1 cellular context compared by ENCODE assay signal in the genomic region with DNA sequence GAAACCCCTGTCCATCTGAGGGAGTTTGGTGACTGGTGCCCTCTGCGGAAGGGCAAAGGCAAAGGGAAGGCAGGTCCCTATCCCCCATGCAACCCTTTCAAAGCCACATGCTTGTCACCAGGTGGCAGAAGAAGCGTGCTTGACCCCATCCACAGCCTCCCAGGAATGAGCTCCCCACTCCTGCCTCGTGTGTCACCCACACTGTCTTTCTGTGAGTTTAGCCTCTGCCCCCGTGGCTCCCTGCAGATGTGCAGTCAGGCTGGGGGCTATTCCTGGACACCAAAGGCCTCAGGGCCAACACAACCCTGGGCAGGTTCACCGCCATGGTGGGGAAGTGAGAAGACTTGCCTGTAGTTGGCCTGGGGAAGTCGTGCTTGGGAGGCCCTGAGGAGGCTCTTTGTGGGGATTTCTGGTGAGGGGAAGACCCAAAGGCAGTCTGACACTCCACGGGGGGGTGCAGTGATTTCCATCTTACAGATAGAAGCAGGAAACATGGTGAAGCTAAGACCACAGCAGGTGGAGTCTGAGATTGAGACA.
TF ChIP-seq lines count a peak whose summit lies in the region.

No MANE protein-coding gene starts in this region.

TF ChIP-seq in GM12878, 131 proteins besides CTCF, POLR2A, EP300 and RAD21 (continued from another document and continues in another):
- TF ChIP-seq, protein P1, sequence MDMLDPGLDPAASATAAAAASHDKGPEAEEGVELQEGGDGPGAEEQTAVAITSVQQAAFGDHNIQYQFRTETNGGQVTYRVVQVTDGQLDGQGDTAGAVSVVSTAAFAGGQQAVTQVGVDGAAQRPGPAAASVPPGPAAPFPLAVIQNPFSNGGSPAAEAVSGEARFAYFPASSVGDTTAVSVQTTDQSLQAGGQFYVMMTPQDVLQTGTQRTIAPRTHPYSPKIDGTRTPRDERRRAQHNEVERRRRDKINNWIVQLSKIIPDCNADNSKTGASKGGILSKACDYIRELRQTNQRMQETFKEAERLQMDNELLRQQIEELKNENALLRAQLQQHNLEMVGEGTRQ (IDR thresholded peaks at IDR 0.05; ENCODE audit: borderline replicate concordance, low read depth, low read length) = no peak
- TF ChIP-seq, protein P2, sequence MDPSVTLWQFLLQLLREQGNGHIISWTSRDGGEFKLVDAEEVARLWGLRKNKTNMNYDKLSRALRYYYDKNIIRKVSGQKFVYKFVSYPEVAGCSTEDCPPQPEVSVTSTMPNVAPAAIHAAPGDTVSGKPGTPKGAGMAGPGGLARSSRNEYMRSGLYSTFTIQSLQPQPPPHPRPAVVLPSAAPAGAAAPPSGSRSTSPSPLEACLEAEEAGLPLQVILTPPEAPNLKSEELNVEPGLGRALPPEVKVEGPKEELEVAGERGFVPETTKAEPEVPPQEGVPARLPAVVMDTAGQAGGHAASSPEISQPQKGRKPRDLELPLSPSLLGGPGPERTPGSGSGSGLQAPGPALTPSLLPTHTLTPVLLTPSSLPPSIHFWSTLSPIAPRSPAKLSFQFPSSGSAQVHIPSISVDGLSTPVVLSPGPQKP (IDR thresholded peaks at IDR 0.05; ENCODE audit: low read depth, low read length) = no peak
- TF ChIP-seq ZSCAN29 (IDR thresholded peaks at IDR 0.05) = no peak
- TF ChIP-seq, protein P3, sequence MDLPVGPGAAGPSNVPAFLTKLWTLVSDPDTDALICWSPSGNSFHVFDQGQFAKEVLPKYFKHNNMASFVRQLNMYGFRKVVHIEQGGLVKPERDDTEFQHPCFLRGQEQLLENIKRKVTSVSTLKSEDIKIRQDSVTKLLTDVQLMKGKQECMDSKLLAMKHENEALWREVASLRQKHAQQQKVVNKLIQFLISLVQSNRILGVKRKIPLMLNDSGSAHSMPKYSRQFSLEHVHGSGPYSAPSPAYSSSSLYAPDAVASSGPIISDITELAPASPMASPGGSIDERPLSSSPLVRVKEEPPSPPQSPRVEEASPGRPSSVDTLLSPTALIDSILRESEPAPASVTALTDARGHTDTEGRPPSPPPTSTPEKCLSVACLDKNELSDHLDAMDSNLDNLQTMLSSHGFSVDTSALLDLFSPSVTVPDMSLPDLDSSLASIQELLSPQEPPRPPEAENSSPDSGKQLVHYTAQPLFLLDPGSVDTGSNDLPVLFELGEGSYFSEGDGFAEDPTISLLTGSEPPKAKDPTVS (IDR thresholded peaks at IDR 0.05; ENCODE audit: low read depth, low read length) = no peak
- no peak for TF ChIP-seq JUNB (IDR thresholded peaks at IDR 0.05)
- no peak for TF ChIP-seq GABPA (IDR thresholded peaks at IDR 0.05; ENCODE audit: low read depth)
- peak; percentile 64 for TF ChIP-seq IKZF1 (conservative IDR thresholded peaks at IDR 0.05)
- no peak for TF ChIP-seq RBBP5 (conservative IDR thresholded peaks at IDR 0.05)
- TF ChIP-seq, protein P4, sequence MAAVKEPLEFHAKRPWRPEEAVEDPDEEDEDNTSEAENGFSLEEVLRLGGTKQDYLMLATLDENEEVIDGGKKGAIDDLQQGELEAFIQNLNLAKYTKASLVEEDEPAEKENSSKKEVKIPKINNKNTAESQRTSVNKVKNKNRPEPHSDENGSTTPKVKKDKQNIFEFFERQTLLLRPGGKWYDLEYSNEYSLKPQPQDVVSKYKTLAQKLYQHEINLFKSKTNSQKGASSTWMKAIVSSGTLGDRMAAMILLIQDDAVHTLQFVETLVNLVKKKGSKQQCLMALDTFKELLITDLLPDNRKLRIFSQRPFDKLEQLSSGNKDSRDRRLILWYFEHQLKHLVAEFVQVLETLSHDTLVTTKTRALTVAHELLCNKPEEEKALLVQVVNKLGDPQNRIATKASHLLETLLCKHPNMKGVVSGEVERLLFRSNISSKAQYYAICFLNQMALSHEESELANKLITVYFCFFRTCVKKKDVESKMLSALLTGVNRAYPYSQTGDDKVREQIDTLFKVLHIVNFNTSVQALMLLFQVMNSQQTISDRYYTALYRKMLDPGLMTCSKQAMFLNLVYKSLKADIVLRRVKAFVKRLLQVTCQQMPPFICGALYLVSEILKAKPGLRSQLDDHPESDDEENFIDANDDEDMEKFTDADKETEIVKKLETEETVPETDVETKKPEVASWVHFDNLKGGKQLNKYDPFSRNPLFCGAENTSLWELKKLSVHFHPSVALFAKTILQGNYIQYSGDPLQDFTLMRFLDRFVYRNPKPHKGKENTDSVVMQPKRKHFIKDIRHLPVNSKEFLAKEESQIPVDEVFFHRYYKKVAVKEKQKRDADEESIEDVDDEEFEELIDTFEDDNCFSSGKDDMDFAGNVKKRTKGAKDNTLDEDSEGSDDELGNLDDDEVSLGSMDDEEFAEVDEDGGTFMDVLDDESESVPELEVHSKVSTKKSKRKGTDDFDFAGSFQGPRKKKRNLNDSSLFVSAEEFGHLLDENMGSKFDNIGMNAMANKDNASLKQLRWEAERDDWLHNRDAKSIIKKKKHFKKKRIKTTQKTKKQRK (IDR thresholded peaks at IDR 0.05; ENCODE audit: low read depth, low read length) = no peak
- 0 out of 2 replicates have a peak, but pooled peaks have one; percentile 14 for TF ChIP-seq TCF12 (IDR thresholded peaks at IDR 0.05; ENCODE audit: low read depth, low read length)
- no peak for TF ChIP-seq ZNF207 (IDR thresholded peaks at IDR 0.05; ENCODE audit: borderline replicate concordance)
- TF ChIP-seq SPI1 (IDR thresholded peaks at IDR 0.05; ENCODE audit: borderline replicate concordance, insufficient read depth, low read depth, low read length) = peak; percentile 91
- TF ChIP-seq SMARCA5 (IDR thresholded peaks at IDR 0.05) = no peak
- peak; percentile 65 for TF ChIP-seq YY1 (IDR thresholded peaks at IDR 0.05; ENCODE audit: low read depth, low read length)
- TF ChIP-seq, protein P5, sequence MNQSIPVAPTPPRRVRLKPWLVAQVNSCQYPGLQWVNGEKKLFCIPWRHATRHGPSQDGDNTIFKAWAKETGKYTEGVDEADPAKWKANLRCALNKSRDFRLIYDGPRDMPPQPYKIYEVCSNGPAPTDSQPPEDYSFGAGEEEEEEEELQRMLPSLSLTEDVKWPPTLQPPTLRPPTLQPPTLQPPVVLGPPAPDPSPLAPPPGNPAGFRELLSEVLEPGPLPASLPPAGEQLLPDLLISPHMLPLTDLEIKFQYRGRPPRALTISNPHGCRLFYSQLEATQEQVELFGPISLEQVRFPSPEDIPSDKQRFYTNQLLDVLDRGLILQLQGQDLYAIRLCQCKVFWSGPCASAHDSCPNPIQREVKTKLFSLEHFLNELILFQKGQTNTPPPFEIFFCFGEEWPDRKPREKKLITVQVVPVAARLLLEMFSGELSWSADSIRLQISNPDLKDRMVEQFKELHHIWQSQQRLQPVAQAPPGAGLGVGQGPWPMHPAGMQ (IDR thresholded peaks at IDR 0.05; ENCODE audit: borderline replicate concordance) = no peak
- no peak for TF ChIP-seq SMAD5 (IDR thresholded peaks at IDR 0.05; ENCODE audit: low read depth)
- TF ChIP-seq MEF2B (IDR thresholded peaks at IDR 0.05; ENCODE audit: partially characterized antibody, poor library complexity, severe bottlenecking) = no peak
- TF ChIP-seq KDM1A (IDR thresholded peaks at IDR 0.05; ENCODE audit: borderline replicate concordance) = no peak
- TF ChIP-seq SMC3 (IDR thresholded peaks at IDR 0.05; ENCODE audit: borderline replicate concordance, low read length) = no peak
- no peak for TF ChIP-seq NFYA (IDR thresholded peaks at IDR 0.05; ENCODE audit: borderline replicate concordance, low read depth, low read length)
- TF ChIP-seq SUZ12 (IDR thresholded peaks at IDR 0.05; ENCODE audit: unreplicated experiment) = no peak
- TF ChIP-seq, protein P6, sequence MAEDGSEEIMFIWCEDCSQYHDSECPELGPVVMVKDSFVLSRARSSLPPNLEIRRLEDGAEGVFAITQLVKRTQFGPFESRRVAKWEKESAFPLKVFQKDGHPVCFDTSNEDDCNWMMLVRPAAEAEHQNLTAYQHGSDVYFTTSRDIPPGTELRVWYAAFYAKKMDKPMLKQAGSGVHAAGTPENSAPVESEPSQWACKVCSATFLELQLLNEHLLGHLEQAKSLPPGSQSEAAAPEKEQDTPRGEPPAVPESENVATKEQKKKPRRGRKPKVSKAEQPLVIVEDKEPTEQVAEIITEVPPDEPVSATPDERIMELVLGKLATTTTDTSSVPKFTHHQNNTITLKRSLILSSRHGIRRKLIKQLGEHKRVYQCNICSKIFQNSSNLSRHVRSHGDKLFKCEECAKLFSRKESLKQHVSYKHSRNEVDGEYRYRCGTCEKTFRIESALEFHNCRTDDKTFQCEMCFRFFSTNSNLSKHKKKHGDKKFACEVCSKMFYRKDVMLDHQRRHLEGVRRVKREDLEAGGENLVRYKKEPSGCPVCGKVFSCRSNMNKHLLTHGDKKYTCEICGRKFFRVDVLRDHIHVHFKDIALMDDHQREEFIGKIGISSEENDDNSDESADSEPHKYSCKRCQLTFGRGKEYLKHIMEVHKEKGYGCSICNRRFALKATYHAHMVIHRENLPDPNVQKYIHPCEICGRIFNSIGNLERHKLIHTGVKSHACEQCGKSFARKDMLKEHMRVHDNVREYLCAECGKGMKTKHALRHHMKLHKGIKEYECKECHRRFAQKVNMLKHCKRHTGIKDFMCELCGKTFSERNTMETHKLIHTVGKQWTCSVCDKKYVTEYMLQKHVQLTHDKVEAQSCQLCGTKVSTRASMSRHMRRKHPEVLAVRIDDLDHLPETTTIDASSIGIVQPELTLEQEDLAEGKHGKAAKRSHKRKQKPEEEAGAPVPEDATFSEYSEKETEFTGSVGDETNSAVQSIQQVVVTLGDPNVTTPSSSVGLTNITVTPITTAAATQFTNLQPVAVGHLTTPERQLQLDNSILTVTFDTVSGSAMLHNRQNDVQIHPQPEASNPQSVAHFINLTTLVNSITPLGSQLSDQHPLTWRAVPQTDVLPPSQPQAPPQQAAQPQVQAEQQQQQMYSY (CRISPR knock-in tag; IDR thresholded peaks at IDR 0.05) = no peak
- TF ChIP-seq KLF5 (IDR thresholded peaks at IDR 0.05; ENCODE audit: partially characterized antibody) = no peak
- TF ChIP-seq MXI1 (IDR thresholded peaks at IDR 0.05; ENCODE audit: low read depth, low read length) = no peak
- TF ChIP-seq CBX3 (IDR thresholded peaks at IDR 0.05; ENCODE audit: borderline replicate concordance, low read depth) = no peak
- TF ChIP-seq, protein P7, sequence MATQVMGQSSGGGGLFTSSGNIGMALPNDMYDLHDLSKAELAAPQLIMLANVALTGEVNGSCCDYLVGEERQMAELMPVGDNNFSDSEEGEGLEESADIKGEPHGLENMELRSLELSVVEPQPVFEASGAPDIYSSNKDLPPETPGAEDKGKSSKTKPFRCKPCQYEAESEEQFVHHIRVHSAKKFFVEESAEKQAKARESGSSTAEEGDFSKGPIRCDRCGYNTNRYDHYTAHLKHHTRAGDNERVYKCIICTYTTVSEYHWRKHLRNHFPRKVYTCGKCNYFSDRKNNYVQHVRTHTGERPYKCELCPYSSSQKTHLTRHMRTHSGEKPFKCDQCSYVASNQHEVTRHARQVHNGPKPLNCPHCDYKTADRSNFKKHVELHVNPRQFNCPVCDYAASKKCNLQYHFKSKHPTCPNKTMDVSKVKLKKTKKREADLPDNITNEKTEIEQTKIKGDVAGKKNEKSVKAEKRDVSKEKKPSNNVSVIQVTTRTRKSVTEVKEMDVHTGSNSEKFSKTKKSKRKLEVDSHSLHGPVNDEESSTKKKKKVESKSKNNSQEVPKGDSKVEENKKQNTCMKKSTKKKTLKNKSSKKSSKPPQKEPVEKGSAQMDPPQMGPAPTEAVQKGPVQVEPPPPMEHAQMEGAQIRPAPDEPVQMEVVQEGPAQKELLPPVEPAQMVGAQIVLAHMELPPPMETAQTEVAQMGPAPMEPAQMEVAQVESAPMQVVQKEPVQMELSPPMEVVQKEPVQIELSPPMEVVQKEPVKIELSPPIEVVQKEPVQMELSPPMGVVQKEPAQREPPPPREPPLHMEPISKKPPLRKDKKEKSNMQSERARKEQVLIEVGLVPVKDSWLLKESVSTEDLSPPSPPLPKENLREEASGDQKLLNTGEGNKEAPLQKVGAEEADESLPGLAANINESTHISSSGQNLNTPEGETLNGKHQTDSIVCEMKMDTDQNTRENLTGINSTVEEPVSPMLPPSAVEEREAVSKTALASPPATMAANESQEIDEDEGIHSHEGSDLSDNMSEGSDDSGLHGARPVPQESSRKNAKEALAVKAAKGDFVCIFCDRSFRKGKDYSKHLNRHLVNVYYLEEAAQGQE (IDR thresholded peaks at IDR 0.05; ENCODE audit: low read depth, low read length) = no peak
- TF ChIP-seq RCOR1 (conservative IDR thresholded peaks at IDR 0.05; ENCODE audit: low read depth, low read length) = no peak
- TF ChIP-seq POU2F2 (IDR thresholded peaks at IDR 0.05; ENCODE audit: borderline replicate concordance, low read depth, low read length) = no peak
- no peak for TF ChIP-seq ZNF217 (IDR thresholded peaks at IDR 0.05)
- TF ChIP-seq, protein P8, sequence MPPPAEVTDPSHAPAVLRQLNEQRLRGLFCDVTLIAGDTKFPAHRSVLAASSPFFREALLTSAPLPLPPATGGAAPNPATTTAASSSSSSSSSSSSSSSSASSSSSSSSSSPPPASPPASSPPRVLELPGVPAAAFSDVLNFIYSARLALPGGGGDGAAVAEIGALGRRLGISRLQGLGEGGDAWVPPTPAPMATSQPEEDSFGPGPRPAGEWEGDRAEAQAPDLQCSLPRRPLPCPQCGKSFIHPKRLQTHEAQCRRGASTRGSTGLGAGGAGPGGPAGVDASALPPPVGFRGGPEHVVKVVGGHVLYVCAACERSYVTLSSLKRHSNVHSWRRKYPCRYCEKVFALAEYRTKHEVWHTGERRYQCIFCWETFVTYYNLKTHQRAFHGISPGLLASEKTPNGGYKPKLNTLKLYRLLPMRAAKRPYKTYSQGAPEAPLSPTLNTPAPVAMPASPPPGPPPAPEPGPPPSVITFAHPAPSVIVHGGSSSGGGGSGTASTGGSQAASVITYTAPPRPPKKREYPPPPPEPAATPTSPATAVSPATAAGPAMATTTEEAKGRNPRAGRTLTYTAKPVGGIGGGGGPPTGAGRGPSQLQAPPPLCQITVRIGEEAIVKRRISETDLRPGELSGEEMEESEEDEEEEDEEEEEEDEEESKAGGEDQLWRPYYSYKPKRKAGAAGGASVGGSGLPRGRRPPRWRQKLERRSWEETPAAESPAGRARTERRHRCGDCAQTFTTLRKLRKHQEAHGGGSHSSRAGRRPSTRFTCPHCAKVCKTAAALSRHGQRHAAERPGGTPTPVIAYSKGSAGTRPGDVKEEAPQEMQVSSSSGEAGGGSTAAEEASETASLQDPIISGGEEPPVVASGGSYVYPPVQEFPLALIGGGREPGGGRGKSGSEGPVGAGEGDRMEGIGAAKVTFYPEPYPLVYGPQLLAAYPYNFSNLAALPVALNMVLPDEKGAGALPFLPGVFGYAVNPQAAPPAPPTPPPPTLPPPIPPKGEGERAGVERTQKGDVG (CRISPR knock-in tag; IDR thresholded peaks at IDR 0.05) = no peak
- TF ChIP-seq EED (IDR thresholded peaks at IDR 0.05; ENCODE audit: low read depth) = peak; percentile 29; the same call in 1 of the 2 replicates
- no peak for TF ChIP-seq BMI1 (IDR thresholded peaks at IDR 0.05; ENCODE audit: borderline replicate concordance)
